9 cellular contexts compared by ENCODE assay signal in the genomic region with DNA sequence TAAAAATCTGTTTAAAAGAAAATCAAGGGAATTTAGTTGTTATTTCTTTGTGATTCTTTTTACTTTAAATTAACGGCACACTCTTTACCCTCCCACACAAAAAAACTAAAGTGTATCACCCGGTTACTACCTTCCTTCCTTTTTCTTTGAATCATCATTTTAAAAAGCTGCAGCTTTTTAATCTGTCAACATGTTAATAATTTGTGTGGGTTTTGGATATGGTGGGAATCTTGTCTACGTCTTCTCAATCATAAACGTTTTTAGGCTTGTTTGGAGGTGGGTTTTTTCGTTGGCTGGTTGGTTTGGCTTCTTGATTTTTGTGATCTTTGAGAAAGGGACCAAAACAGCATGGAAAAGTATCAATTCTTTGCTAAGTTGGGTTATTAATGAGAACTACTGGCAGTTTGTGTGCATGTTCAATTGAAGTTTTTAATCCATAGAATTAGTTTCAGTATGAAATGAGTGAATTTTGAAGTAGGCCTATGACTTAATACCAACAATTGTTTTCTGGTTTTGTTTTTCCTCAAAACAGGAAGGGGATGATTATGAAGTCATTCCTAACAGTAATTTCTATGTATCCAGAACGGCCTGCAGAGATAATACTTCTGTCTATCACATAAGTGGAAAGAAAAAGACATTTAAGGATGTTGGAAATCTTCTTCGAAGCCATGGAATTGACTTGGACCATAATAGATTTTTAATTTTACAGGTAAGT. TPM values are rescaled to one million over a fixed set of nuclear protein-coding genes. Genes with fewer than 3 reads are reported as not detected.
DNase-seq lines count a peak whose midpoint lies in the region; ATAC-seq and TF ChIP-seq lines count a peak whose summit lies in the region.
"Had no signal": no experiment of that assay in that cellular context is flagged by ENCODE, and none has a peak within 500 bp of the region (broad histone marks: within the 10 kb centered on the region; RNA-seq: fewer than 3 reads in every experiment).

No MANE protein-coding gene starts in this region.

- no peaks in the 10 kb centered on the region for H3K27me3 ChIP-seq in CD8-positive, alpha-beta memory T cell (ENCODE audit: insufficient read depth, low read length, poor library complexity, severe bottlenecking)
- H3K27me3 ChIP-seq: right atrium auricular region had no signal

- H3K27me3 Mint-ChIP-seq in CD8-positive, alpha-beta memory T cell = peaks cover 13 to 36% of the 10 kb centered on the region in 2 donors
- no peaks in the 10 kb centered on the region for H3K27me3 Mint-ChIP-seq in natural killer cell treated with Interleukin-12 subunit alpha and Interleukin-12 subunit beta and Interleukin-15 and Interleukin-18, amount 100 ng/mL, for 72 hours

- intact Hi-C loops in sciatic nerve (cut with DNase I) = no loop called here

- H3K36me3 Mint-ChIP-seq in CD8-positive, alpha-beta memory T cell = peaks cover 4 to 44% (median 7%) of the 10 kb centered on the region in 3 donors
- H3K36me3 Mint-ChIP-seq in natural killer cell treated with Interleukin-12 subunit alpha and Interleukin-12 subunit beta and Interleukin-15 and Interleukin-18, amount 100 ng/mL, for 72 hours = peaks cover 24% of the 10 kb centered on the region

- peaks cover 37 to 67% (median 50%) of the 10 kb centered on the region in 3 donors for H3K4me1 Mint-ChIP-seq in CD8-positive, alpha-beta memory T cell
- peaks cover 27 to 50% of the 10 kb centered on the region in 2 donors for H3K4me1 Mint-ChIP-seq in natural killer cell treated with Interleukin-12 subunit alpha and Interleukin-12 subunit beta and Interleukin-15 and Interleukin-18, amount 100 ng/mL, for 72 hours (ENCODE audit: low read depth in 2 of 2)

- DNase-seq in CD8-positive, alpha-beta memory T cell = no peak
- DNase-seq in M059J (ENCODE audit: low read depth) = peak; percentile 22
- peak; percentile 48 to 63 for DNase-seq in cardiac fibroblast (ENCODE audit: low read depth in 2 of 2)
- DNase-seq in natural killer cell treated with Interleukin-12 subunit alpha and Interleukin-12 subunit beta and Interleukin-15 and Interleukin-18, amount 100 ng/mL, for 72 hours (ENCODE audit: low spot score) = no peak
- no peak for DNase-seq in sciatic nerve (ENCODE audit: low spot score)
- no peak for DNase-seq in HPDE6-E6E7 (ENCODE audit: extremely low spot score)
- no peak for DNase-seq in GM20000 (ENCODE audit: low spot score)

- POLR2A ChIA-PET in CD8-positive, alpha-beta memory T cell (lab: Charles Lee) = no interaction called here

- no peaks in the 10 kb centered on the region for H3K9me3 ChIP-seq in CD8-positive, alpha-beta memory T cell (ENCODE audit: low read length)
- H3K9me3 ChIP-seq: right atrium auricular region had no signal

- TF ChIP-seq CTCF in cardiac fibroblast (IDR thresholded peaks at IDR 0.05; ENCODE audit: low read depth, low read length) (no peak), GM20000 (IDR thresholded peaks at IDR 0.05; ENCODE audit: extremely low read depth, missing control alignments) (no peak)

- H3K4me1 ChIP-seq in CD8-positive, alpha-beta memory T cell (ENCODE audit: insufficient read depth, low read length) = peaks cover 11% of the 10 kb centered on the region

- peak overlapping the region; percentile 54 to 99 (median 70) for H3K4me3 Mint-ChIP-seq in CD8-positive, alpha-beta memory T cell
- peak overlapping the region; percentile 95 for H3K4me3 Mint-ChIP-seq in natural killer cell treated with Interleukin-12 subunit alpha and Interleukin-12 subunit beta and Interleukin-15 and Interleukin-18, amount 100 ng/mL, for 72 hours

- peaks cover 0 to 3% (median 0%) of the 10 kb centered on the region in 5 donors for H3K9me3 Mint-ChIP-seq in CD8-positive, alpha-beta memory T cell
- H3K9me3 Mint-ChIP-seq in natural killer cell treated with Interleukin-12 subunit alpha and Interleukin-12 subunit beta and Interleukin-15 and Interleukin-18, amount 100 ng/mL, for 72 hours = no peaks in the 10 kb centered on the region

- no peaks in the 10 kb centered on the region for H3K36me3 ChIP-seq in CD8-positive, alpha-beta memory T cell (ENCODE audit: insufficient read depth, low read length)
- H3K36me3 ChIP-seq: right atrium auricular region had no signal

- no peak overlapping the region for H3K27ac ChIP-seq in CD8-positive, alpha-beta memory T cell (ENCODE audit: low read depth, low read length)
- H3K27ac ChIP-seq: right atrium auricular region had no signal

- no peak for ATAC-seq in natural killer cell treated with Interleukin-12 subunit alpha and Interleukin-12 subunit beta and Interleukin-15 and Interleukin-18, amount 100 ng/mL, for 72 hours
- ATAC-seq in sciatic nerve (no peak), GM21619 (IDR thresholded peaks at IDR 0.05; ENCODE audit: unreplicated experiment) (no peak)

- peak overlapping the region in 6 of 8 donors; percentile 23 to 94 (median 74) for H3K27ac Mint-ChIP-seq in CD8-positive, alpha-beta memory T cell
- peak overlapping the region; percentile 27 to 73 for H3K27ac Mint-ChIP-seq in natural killer cell treated with Interleukin-12 subunit alpha and Interleukin-12 subunit beta and Interleukin-15 and Interleukin-18, amount 100 ng/mL, for 72 hours

- no peak overlapping the region for H3K4me3 ChIP-seq in CD8-positive, alpha-beta memory T cell (ENCODE audit: low read length)
- H3K4me3 ChIP-seq in cardiac fibroblast (replicated peaks in 1 of 2; ENCODE audit: low read depth in 2 of 2, low read length in 2 of 2) = peak overlapping the region in 1 of 2 donors; percentile 61

- CTCF ChIA-PET in CD8-positive, alpha-beta memory T cell (lab: Charles Lee) = no interaction called here

RNA-seq across cellular contexts. Expression of gene SMC4, which starts 4.5 kb away (rescaled TPM):
- total RNA-seq in CD8-positive, alpha-beta memory T cell = 100 to 1,000 TPM; 120 to 123 TPM
- polyA plus RNA-seq in CD8-positive, alpha-beta memory T cell = 45.0 TPM
- 116 and 164 TPM in 2 replicates for total RNA-seq in M059J (2014; rRNA removed; shearing (Covaris generic))
- 100 to 1,000 TPM; 118 to 201 TPM for total RNA-seq in natural killer cell treated with Interleukin-12 subunit alpha and Interleukin-12 subunit beta and Interleukin-15 and Interleukin-18, amount 100 ng/mL, for 72 hours
- total RNA-seq in sciatic nerve = 21.4 TPM

RNA-seq across cellular contexts. Expression of gene IFT80, which starts 4.9 kb away (rescaled TPM):
- total RNA-seq in CD8-positive, alpha-beta memory T cell = 10 to 100 TPM in 1 of 2 experiments, 1 to 10 TPM in 1; 9.4 to 12.9 TPM
- 3.0 TPM for polyA plus RNA-seq in CD8-positive, alpha-beta memory T cell
- 32.4 and 39.9 TPM in 2 replicates for total RNA-seq in M059J (2014; rRNA removed; shearing (Covaris generic))
- 10 to 100 TPM; 15.7 to 25.7 TPM for total RNA-seq in natural killer cell treated with Interleukin-12 subunit alpha and Interleukin-12 subunit beta and Interleukin-15 and Interleukin-18, amount 100 ng/mL, for 72 hours
- 26.8 TPM for total RNA-seq in sciatic nerve

RNA-seq across cellular contexts. Expression of gene TRIM59, which starts 45.6 kb away (rescaled TPM):
- total RNA-seq in CD8-positive, alpha-beta memory T cell = 10 to 100 TPM; 30.7 to 31.4 TPM
- 25.1 TPM for polyA plus RNA-seq in CD8-positive, alpha-beta memory T cell
- total RNA-seq in M059J (2014; rRNA removed; shearing (Covaris generic)) = 17.4 and 17.8 TPM in 2 replicates
- total RNA-seq in natural killer cell treated with Interleukin-12 subunit alpha and Interleukin-12 subunit beta and Interleukin-15 and Interleukin-18, amount 100 ng/mL, for 72 hours = 10 to 100 TPM; 22.6 to 30.5 TPM
- 1.4 TPM for total RNA-seq in sciatic nerve

Comparison
In these comparisons a context has a peak if more than half of its experiments do, and no peak if none do; other contexts are left out.
1. DNase-seq: peak in M059J (single experiment) and cardiac fibroblast (2 of 2); none in CD8-positive, alpha-beta memory T cell (0 of 5), natural killer cell treated with Interleukin-12 subunit alpha and Interleukin-12 subunit beta and Interleukin-15 and Interleukin-18, amount 100 ng/mL, for 72 hours (single experiment), sciatic nerve (single experiment), HPDE6-E6E7 (single experiment) and GM20000 (single experiment).